In the genomic region with DNA sequence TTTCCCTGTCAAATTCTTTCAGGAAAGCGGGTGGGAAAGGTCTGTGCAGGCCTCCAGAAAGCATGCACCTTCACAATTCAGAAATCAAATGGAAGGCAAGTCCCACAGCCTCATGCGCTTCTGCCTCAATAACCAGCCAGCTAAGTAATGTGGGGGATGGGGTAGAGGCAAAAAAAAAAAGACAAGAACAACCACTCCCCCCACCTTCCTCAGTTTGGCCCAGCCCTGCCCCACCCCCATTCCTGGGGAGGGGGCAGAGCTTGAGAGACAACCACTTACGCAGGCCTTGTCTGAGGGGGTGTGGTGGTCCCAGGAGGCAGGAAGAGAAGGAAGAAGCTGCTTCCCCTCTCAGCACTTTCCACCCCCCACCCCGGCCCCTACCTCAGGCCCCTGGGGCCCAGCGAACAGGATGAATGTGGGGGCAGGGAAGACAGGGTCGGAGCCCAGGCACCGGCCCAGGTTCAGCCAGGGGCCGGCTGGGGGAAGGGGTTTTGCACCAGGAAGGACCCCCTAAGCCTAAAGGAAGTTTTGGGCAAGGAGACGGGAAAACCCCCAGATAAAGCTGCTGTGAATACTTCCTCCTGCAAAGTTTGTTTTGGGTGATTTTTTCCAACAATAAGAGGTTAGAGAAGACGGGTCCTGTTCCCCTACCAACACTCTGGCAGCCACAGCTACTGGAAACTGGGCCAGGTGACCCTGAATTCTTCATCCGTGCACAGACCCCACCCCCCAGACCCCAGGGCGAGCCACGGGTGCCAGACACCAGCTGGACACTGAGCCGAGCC, we compare ENCODE assay signal across 8 cellular contexts. TPM values are rescaled to one million over a fixed set of nuclear protein-coding genes. Genes with fewer than 3 reads are reported as not detected.
DNase-seq lines count a peak whose midpoint lies in the region; ATAC-seq and TF ChIP-seq lines count a peak whose summit lies in the region.

No MANE protein-coding gene starts in this region.

- peaks cover 20 to 38% (median 22%) of the 10 kb centered on the region in 3 donors for H3K27me3 Mint-ChIP-seq in CD14-positive monocyte (ENCODE audit: low read depth in 3 of 3)

- H4K20me1 ChIP-seq in neural cell (ENCODE audit: insufficient read depth) = peaks cover 7% of the 10 kb centered on the region

- H3K9me3 Mint-ChIP-seq in CD14-positive monocyte = peaks cover 0 to 10% (median 0%) of the 10 kb centered on the region in 7 donors

- peaks cover 2 to 4% of the 10 kb centered on the region in 2 donors for H3K36me3 Mint-ChIP-seq in CD14-positive monocyte

- peak overlapping the region; percentile 98 for H3K4me3 ChIP-seq in epithelial cell of esophagus (ENCODE audit: low read length)
- peak overlapping the region; percentile 76 for H3K4me3 ChIP-seq in neural cell (ENCODE audit: low read length)

- TF ChIP-seq RAD21 in neural cell (conservative IDR thresholded peaks at IDR 0.05) = no peak

- H3F3A ChIP-seq in neural cell (ENCODE audit: insufficient read depth, low read length, poor library complexity, severe bottlenecking) = no peaks in the 10 kb centered on the region

- H3K27me3 ChIP-seq in neural cell (ENCODE audit: insufficient read depth, low read depth, low read length) = no peaks in the 10 kb centered on the region

- H3K4me1 Mint-ChIP-seq in CD14-positive monocyte = peaks cover 64% of the 10 kb centered on the region

- H2AFZ ChIP-seq in neural cell (ENCODE audit: low read depth, low read length) = no peak overlapping the region

- peak overlapping the region; percentile 76 to 90 for H3K4me3 Mint-ChIP-seq in CD14-positive monocyte

- no peak for TF ChIP-seq CTCF in CD14-positive monocyte (IDR thresholded peaks at IDR 0.05)
- TF ChIP-seq CTCF in epithelial cell of esophagus (IDR thresholded peaks at IDR 0.05; ENCODE audit: insufficient read depth, low read depth, low read length, missing control alignments) = no peak
- no peak for TF ChIP-seq CTCF in neural cell (IDR thresholded peaks at IDR 0.05; ENCODE audit: poor library complexity, severe bottlenecking)

- peak overlapping the region; percentile 81 for H3K9ac ChIP-seq in neural cell (ENCODE audit: low read length)

- peak overlapping the region; percentile 88 for H3K4me2 ChIP-seq in neural cell (ENCODE audit: low read length)

- ATAC-seq in HG02763 (IDR thresholded peaks at IDR 0.05; ENCODE audit: unreplicated experiment) = no peak
- ATAC-seq in GM19397 (IDR thresholded peaks at IDR 0.05; ENCODE audit: unreplicated experiment) = no peak

- no peak for TF ChIP-seq EP300 in neural cell (conservative IDR thresholded peaks at IDR 0.05; ENCODE audit: poor library complexity, severe bottlenecking)

- H3K27ac ChIP-seq in neural cell (ENCODE audit: low read length) = peak overlapping the region; percentile 69

- no peaks in the 10 kb centered on the region for H3K9me3 ChIP-seq in neural cell (ENCODE audit: low read length)

- DNase-seq in CD14-positive monocyte (ENCODE audit: low spot score) (no peak), OCI-M1 (lab: John Stamatoyannopoulos, UW) (peak; percentile 82), epithelial cell of esophagus (ENCODE audit: low read depth) (peak; percentile 69)
- no peak for DNase-seq in effector CD8-positive, alpha-beta T cell (lab: John Stamatoyannopoulos, UW)
- no peak for DNase-seq in stimulated activated CD4-positive, alpha-beta T cell treated with anti-CD3 and anti-CD28 coated beads, Interleukin-4, amount 100 ng/mL, for 4 hours

- H3K27ac Mint-ChIP-seq in CD14-positive monocyte = peak overlapping the region in 4 of 7 donors; percentile 3 to 82 (median 22)

- H3K36me3 ChIP-seq in neural cell (ENCODE audit: insufficient read depth, low read length) = no peaks in the 10 kb centered on the region

- H3K9me2 ChIP-seq in neural cell (ENCODE audit: insufficient read depth, low read length) = no peaks in the 10 kb centered on the region

- intact Hi-C loops in CD14-positive monocyte (cut with micrococcal nuclease) = no loop called here

- peaks cover 47% of the 10 kb centered on the region for H3K79me2 ChIP-seq in neural cell (replicated peaks; ENCODE audit: insufficient read depth, low read length)

TF ChIP-seq in neural cell, 6 proteins besides CTCF, POLR2A, EP300 and RAD21:
- TF ChIP-seq TAF1 (IDR thresholded peaks at IDR 0.05; ENCODE audit: low read depth) (no peak), POLR2AphosphoS5 (IDR thresholded peaks at IDR 0.05) (no peak), SMC3 (conservative IDR thresholded peaks at IDR 0.05; ENCODE audit: poor library complexity) (no peak), MXI1 (conservative IDR thresholded peaks at IDR 0.05; ENCODE audit: poor library complexity, severe bottlenecking) (peak; percentile 54), EZH2 (IDR thresholded peaks at IDR 0.05; ENCODE audit: borderline replicate concordance, insufficient read depth, low read length, poor library complexity, severe bottlenecking) (no peak)
- TF ChIP-seq, protein P1, sequence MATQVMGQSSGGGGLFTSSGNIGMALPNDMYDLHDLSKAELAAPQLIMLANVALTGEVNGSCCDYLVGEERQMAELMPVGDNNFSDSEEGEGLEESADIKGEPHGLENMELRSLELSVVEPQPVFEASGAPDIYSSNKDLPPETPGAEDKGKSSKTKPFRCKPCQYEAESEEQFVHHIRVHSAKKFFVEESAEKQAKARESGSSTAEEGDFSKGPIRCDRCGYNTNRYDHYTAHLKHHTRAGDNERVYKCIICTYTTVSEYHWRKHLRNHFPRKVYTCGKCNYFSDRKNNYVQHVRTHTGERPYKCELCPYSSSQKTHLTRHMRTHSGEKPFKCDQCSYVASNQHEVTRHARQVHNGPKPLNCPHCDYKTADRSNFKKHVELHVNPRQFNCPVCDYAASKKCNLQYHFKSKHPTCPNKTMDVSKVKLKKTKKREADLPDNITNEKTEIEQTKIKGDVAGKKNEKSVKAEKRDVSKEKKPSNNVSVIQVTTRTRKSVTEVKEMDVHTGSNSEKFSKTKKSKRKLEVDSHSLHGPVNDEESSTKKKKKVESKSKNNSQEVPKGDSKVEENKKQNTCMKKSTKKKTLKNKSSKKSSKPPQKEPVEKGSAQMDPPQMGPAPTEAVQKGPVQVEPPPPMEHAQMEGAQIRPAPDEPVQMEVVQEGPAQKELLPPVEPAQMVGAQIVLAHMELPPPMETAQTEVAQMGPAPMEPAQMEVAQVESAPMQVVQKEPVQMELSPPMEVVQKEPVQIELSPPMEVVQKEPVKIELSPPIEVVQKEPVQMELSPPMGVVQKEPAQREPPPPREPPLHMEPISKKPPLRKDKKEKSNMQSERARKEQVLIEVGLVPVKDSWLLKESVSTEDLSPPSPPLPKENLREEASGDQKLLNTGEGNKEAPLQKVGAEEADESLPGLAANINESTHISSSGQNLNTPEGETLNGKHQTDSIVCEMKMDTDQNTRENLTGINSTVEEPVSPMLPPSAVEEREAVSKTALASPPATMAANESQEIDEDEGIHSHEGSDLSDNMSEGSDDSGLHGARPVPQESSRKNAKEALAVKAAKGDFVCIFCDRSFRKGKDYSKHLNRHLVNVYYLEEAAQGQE (IDR thresholded peaks at IDR 0.05; ENCODE audit: borderline replicate concordance) = peak; percentile 18
TF ChIP-seq in neural cell: peak in this region for 2.

RNA-seq across cellular contexts. Expression of a gene that starts 1.2 kb away (rescaled TPM):
- 10 to 100 TPM; 14.0 to 15.4 TPM for polyA plus RNA-seq in CD14-positive monocyte
- 46.1 and 82.2 TPM in 2 replicates for polyA plus RNA-seq in neural cell
- 102 and 125 TPM in 2 replicates for polyA minus RNA-seq in neural cell

RNA-seq across cellular contexts. Expression of a gene that starts 26.5 kb away (rescaled TPM):
- polyA plus RNA-seq in CD14-positive monocyte = under 1 TPM; 0.16 to 0.46 TPM
- 17.8 and 20.5 TPM in 2 replicates for polyA plus RNA-seq in neural cell
- 17.0 and 20.7 TPM in 2 replicates for polyA minus RNA-seq in neural cell

RNA-seq across cellular contexts. Expression of a gene that starts 27.5 kb away (rescaled TPM):
- polyA plus RNA-seq in CD14-positive monocyte = not detected
- 3.5 and 7.6 TPM in 2 replicates for polyA plus RNA-seq in neural cell
- polyA minus RNA-seq in neural cell = 2.9 and 3.1 TPM in 2 replicates

RNA-seq across cellular contexts. Expression of a gene that starts 50.7 kb away (rescaled TPM):
- 10 to 100 TPM; 13.5 to 14.2 TPM for polyA plus RNA-seq in CD14-positive monocyte
- polyA plus RNA-seq in neural cell = 272 and 281 TPM in 2 replicates
- polyA minus RNA-seq in neural cell = 169 and 177 TPM in 2 replicates

RNA-seq across cellular contexts. Expression of a gene that starts 50.8 kb away (rescaled TPM):
- polyA plus RNA-seq in CD14-positive monocyte (not detected), neural cell (0.79 and 1.5 TPM in 2 replicates)
- 0.97 and 1.0 TPM in 2 replicates for polyA minus RNA-seq in neural cell

Comparison
In these comparisons a context has a peak if more than half of its experiments do, and no peak if none do; other contexts are left out.
1. DNase-seq: peak in OCI-M1 (single experiment) and epithelial cell of esophagus (single experiment); none in CD14-positive monocyte (single experiment), effector CD8-positive, alpha-beta T cell (single experiment) and stimulated activated CD4-positive, alpha-beta T cell treated with anti-CD3 and anti-CD28 coated beads, Interleukin-4, amount 100 ng/mL, for 4 hours (0 of 2).
2. RNA of a gene that starts 26.5 kb away (polyA plus RNA-seq): 17.8 to 20.5 TPM in neural cell; 0.16 to 0.46 TPM in CD14-positive monocyte; every median in the first group is over 10 times any median in the second.